Comparison of ENCODE assay signal across 8 cellular contexts in genomic region chr20:62832212-62832922, GRCh38. TPM values are rescaled to one million over a fixed set of nuclear protein-coding genes. Genes with fewer than 3 reads are reported as not detected.
DNase-seq lines count a peak whose midpoint lies in the region; ATAC-seq and TF ChIP-seq lines count a peak whose summit lies in the region.

No MANE protein-coding gene starts in this region.

- H3K27ac ChIP-seq in PC-3 (ENCODE audit: low read length) (no peak overlapping the region), foreskin keratinocyte (no peak overlapping the region), subcutaneous abdominal adipose tissue (ENCODE audit: low read depth, low read length) (no peak overlapping the region)

- CTCF ChIA-PET in PC-3 (lab: Charles Lee): interaction anchor here (1.8 kb wide), 1 partner anchor 10 kb away, joined by 8 read pairs; no protein-coding TSS in a partner anchor

- H3K27me3 ChIP-seq in PC-3 (ENCODE audit: low read length): no peaks in the 10 kb centered on the region
- H3K27me3 ChIP-seq in foreskin keratinocyte: no peaks in the 10 kb centered on the region
- peaks cover 0 to 15% (median 8%) of the 10 kb centered on the region in 5 donors for H3K27me3 ChIP-seq in subcutaneous abdominal adipose tissue (ENCODE audit: control insufficient read depth in 5 of 5, insufficient read depth in 4 of 5, low read length in 5 of 5)

- intact Hi-C loops in PC-3 (cut with micrococcal nuclease): no loop called here

- H2AFZ ChIP-seq in PC-3 (ENCODE audit: low read length): peak overlapping the region; percentile 65

- H3K36me3 ChIP-seq in PC-3 (ENCODE audit: low read depth, low read length) (no peaks in the 10 kb centered on the region), subcutaneous abdominal adipose tissue (ENCODE audit: control insufficient read depth in 5 of 5, insufficient read depth in 5 of 5, low read length in 5 of 5) (no peaks in the 10 kb centered on the region)

- no peaks in the 10 kb centered on the region for H3F3A ChIP-seq in PC-3 (ENCODE audit: low read length, unreplicated experiment)

- TF ChIP-seq CTCF in PC-3 (conservative IDR thresholded peaks at IDR 0.05; ENCODE audit: low read depth, low read length): no peak
- TF ChIP-seq CTCF in foreskin keratinocyte (conservative IDR thresholded peaks at IDR 0.05): no peak

- H3K9ac ChIP-seq in PC-3 (ENCODE audit: low read length) (no peak overlapping the region), subcutaneous abdominal adipose tissue (ENCODE audit: low read length in 5 of 5) (no peak overlapping the region)

- no peaks in the 10 kb centered on the region for H3K9me2 ChIP-seq in PC-3 (replicated peaks; ENCODE audit: low read length)

- no peaks in the 10 kb centered on the region for H4K20me1 ChIP-seq in PC-3 (ENCODE audit: low read length)

- no TSS peak for BruUV-seq in PC-3 (replicated peaks; lab: Mats Ljungman, UMichigan)

- peaks cover 27% of the 10 kb centered on the region for H3K4me1 ChIP-seq in PC-3 (ENCODE audit: insufficient read depth, low read length)
- peaks cover 5% of the 10 kb centered on the region for H3K4me1 ChIP-seq in foreskin keratinocyte
- H3K4me1 ChIP-seq in subcutaneous abdominal adipose tissue (ENCODE audit: control insufficient read depth in 5 of 5, insufficient read depth in 5 of 5, low read length in 5 of 5): peaks cover 3 to 25% (median 15%) of the 10 kb centered on the region in 5 donors

- H3K79me2 ChIP-seq in PC-3 (ENCODE audit: low read length): no peaks in the 10 kb centered on the region

- peak overlapping the region; percentile 72 for H3K4me2 ChIP-seq in PC-3 (ENCODE audit: low read length)

- peak overlapping the region; percentile 36 for H3K4me3 ChIP-seq in PC-3 (ENCODE audit: low read length)
- H3K4me3 ChIP-seq in subcutaneous abdominal adipose tissue (ENCODE audit: low read depth in 1 of 5, low read length in 5 of 5): peak overlapping the region in 3 of 5 donors; percentile 27 to 45 (median 40)

- DNase-seq in NCI-H2081 (lab: John Stamatoyannopoulos, UW) (peak; percentile 72 to 83), NCI-H2081 treated with DMSO at 0.1 percent for 48 hours (lab: John Stamatoyannopoulos, UW) (no peak), PC-3 (peak; percentile 76), foreskin keratinocyte (no peak), AG20443 (ENCODE audit: low spot score) (no peak)

- ATAC-seq in HG02678 (IDR thresholded peaks at IDR 0.05; ENCODE audit: unreplicated experiment) (peak; percentile 67), PC-3 (peak; percentile 72), foreskin keratinocyte (peak; percentile 10), HG03571 (IDR thresholded peaks at IDR 0.05; ENCODE audit: unreplicated experiment) (no peak)

- POLR2A ChIA-PET in PC-3 (lab: Charles Lee; ENCODE audit: unreplicated experiment): interaction anchor here (0.6 kb wide), 1 partner anchor 107 kb away, joined by 3 read pairs; no protein-coding TSS in a partner anchor

- H3K9me3 ChIP-seq in PC-3 (ENCODE audit: low read length) (no peaks in the 10 kb centered on the region), subcutaneous abdominal adipose tissue (ENCODE audit: control insufficient read depth in 5 of 5, low read length in 5 of 5) (no peaks in the 10 kb centered on the region)

RNA-seq across cellular contexts. Expression of gene COL9A3, which starts 15.5 kb away (rescaled TPM):
- total RNA-seq in PC-3 (2014; rRNA removed): 14.3 and 17.7 TPM in 2 replicates
- 10.1 and 10.8 TPM in 2 replicates for total RNA-seq in foreskin keratinocyte
- polyA plus RNA-seq in foreskin keratinocyte: 13.9 and 14.4 TPM in 2 replicates

RNA-seq across cellular contexts. Expression of gene OGFR, which starts 27.7 kb away (rescaled TPM):
- total RNA-seq in PC-3 (2014; rRNA removed) (78.9 and 112 TPM in 2 replicates), foreskin keratinocyte (45.2 and 46.3 TPM in 2 replicates)
- 45.9 and 54.3 TPM in 2 replicates for polyA plus RNA-seq in foreskin keratinocyte

RNA-seq across cellular contexts. Expression of gene TCFL5, which starts 29.3 kb away (rescaled TPM):
- total RNA-seq in PC-3 (2014; rRNA removed): 15.8 and 21.7 TPM in 2 replicates
- 13.6 and 15.8 TPM in 2 replicates for total RNA-seq in foreskin keratinocyte
- polyA plus RNA-seq in foreskin keratinocyte: 7.5 and 10.1 TPM in 2 replicates

RNA-seq across cellular contexts. Expression of gene MRGBP, which starts 36.1 kb away (rescaled TPM):
- 48.8 and 56.3 TPM in 2 replicates for total RNA-seq in PC-3 (2014; rRNA removed)
- 25.3 and 26.5 TPM in 2 replicates for total RNA-seq in foreskin keratinocyte
- 20.5 and 23.1 TPM in 2 replicates for polyA plus RNA-seq in foreskin keratinocyte

Comparison
In these comparisons a context has a peak if more than half of its experiments do, and no peak if none do; other contexts are left out.
1. DNase-seq: peak in NCI-H2081 (2 of 2) and PC-3 (single experiment); none in NCI-H2081 treated with DMSO at 0.1 percent for 48 hours (single experiment), foreskin keratinocyte (0 of 2) and AG20443 (single experiment).